ENCODE assay signal across 26 cellular contexts in genomic region chr1:116923421-116923820, GRCh38. TPM values are rescaled to one million over a fixed set of nuclear protein-coding genes. Genes with fewer than 3 reads are reported as not detected.
DNase-seq lines count a peak whose midpoint lies in the region; ATAC-seq and TF ChIP-seq lines count a peak whose summit lies in the region.
"Had no signal": no experiment of that assay in that cellular context is flagged by ENCODE, and none has a peak within 500 bp of the region (broad histone marks: within the 10 kb centered on the region; RNA-seq: fewer than 3 reads in every experiment).

No MANE protein-coding gene starts in this region.

- H2AFZ ChIP-seq in ACC112 (ENCODE audit: low read length, unreplicated experiment), result no peak overlapping the region

- peaks cover 54% of the 10 kb centered on the region for H3K4me1 ChIP-seq in ACC112 (ENCODE audit: control insufficient read depth, insufficient read depth, low read length, unreplicated experiment)
- H3K4me1 ChIP-seq in foreskin keratinocyte, result peaks cover 60% of the 10 kb centered on the region
- H3K4me1 ChIP-seq: breast epithelium had no signal

- TF ChIP-seq CTCF in chondrocyte (IDR thresholded peaks at IDR 0.05), result no peak
- TF ChIP-seq CTCF in foreskin keratinocyte (conservative IDR thresholded peaks at IDR 0.05), result no peak

- H3K9me3 Mint-ChIP-seq in chondrocyte (ENCODE audit: low read depth), result no peaks in the 10 kb centered on the region
- no peaks in the 10 kb centered on the region for H3K9me3 Mint-ChIP-seq in stimulated activated naive B cell treated with anti-CD40 and anti-IgM and Interleukin-4, amounts not matched to agents 10 μg/mL and 1 μg/mL and 100 μg/mL, for 72 hours
- H3K9me3 Mint-ChIP-seq: activated B cell treated with CpG ODN at 0.5 μM for 24 hours; activated CD4-positive, alpha-beta memory T cell treated with anti-CD3 and anti-CD28 coated beads for 36 hours; activated naive CD8-positive, alpha-beta T cell treated with anti-CD3 and anti-CD28 coated beads, Interleukin-2, amount 50 U/mL, for 24 hours; dendritic cell treated with granulocyte-macrophage colony-stimulating factor and Interleukin-4, amounts not matched to agents 40 ng/mL and 50 ng/mL, for 4 days; naive B cell; type B pancreatic cell had no signal

- DNase-seq in HT1080 (ENCODE audit: low read depth) (peak; percentile 64), chondrocyte (ENCODE audit: low spot score) (no peak), foreskin keratinocyte (no peak), NCI-H187 treated with DMSO at 0.1 percent for 48 hours (lab: John Stamatoyannopoulos, UW) (no peak)
- DNase-seq in activated effector memory CD4-positive, alpha-beta T cell treated with anti-CD3 and anti-CD28 coated beads, Interleukin-2, amount 50 U/mL, for 16 hours, result no peak
- no peak for DNase-seq in stimulated activated naive B cell treated with anti-CD40 and anti-IgM and Interleukin-4, amounts not matched to agents 10 μg/mL and 1 μg/mL and 100 μg/mL, for 72 hours
- DNase-seq in effector CD8-positive, alpha-beta T cell (lab: John Stamatoyannopoulos, UW), result no peak
- DNase-seq: ACHN; activated B cell treated with CpG ODN at 0.5 μM for 24 hours; activated CD4-positive, alpha-beta memory T cell treated with anti-CD3 and anti-CD28 coated beads for 36 hours; activated naive CD8-positive, alpha-beta T cell treated with anti-CD3 and anti-CD28 coated beads, Interleukin-2, amount 50 U/mL, for 24 hours; C1 segment of cervical spinal cord; Calu3; EL; mesendoderm; naive B cell; NCI-H1105 treated with DMSO at 0.1 percent for 48 hours; right lobe of liver; SK-N-SH; stimulated activated CD4-positive, alpha-beta T cell treated with anti-CD3 and anti-CD28 coated beads, Interleukin-15, amount 100 ng/mL, for 24 hours had no signal

- peaks cover 11% of the 10 kb centered on the region for H3K4me1 Mint-ChIP-seq in chondrocyte (ENCODE audit: low read depth)
- H3K4me1 Mint-ChIP-seq in stimulated activated naive B cell treated with anti-CD40 and anti-IgM and Interleukin-4, amounts not matched to agents 10 μg/mL and 1 μg/mL and 100 μg/mL, for 72 hours, result no peaks in the 10 kb centered on the region
- H3K4me1 Mint-ChIP-seq: activated B cell treated with CpG ODN at 0.5 μM for 24 hours, naive B cell had no signal

- H3K4me3 ChIP-seq in ACC112 (ENCODE audit: low read depth, low read length), result no peak overlapping the region
- H3K4me3 ChIP-seq: breast epithelium, right lobe of liver had no signal

- peak overlapping the region; percentile 41 for H3K27ac Mint-ChIP-seq in chondrocyte (ENCODE audit: unreplicated experiment)
- H3K27ac Mint-ChIP-seq in stimulated activated naive B cell treated with anti-CD40 and anti-IgM and Interleukin-4, amounts not matched to agents 10 μg/mL and 1 μg/mL and 100 μg/mL, for 72 hours, result no peak overlapping the region
- H3K27ac Mint-ChIP-seq: activated B cell treated with CpG ODN at 0.5 μM for 24 hours; activated CD4-positive, alpha-beta memory T cell treated with anti-CD3 and anti-CD28 coated beads for 36 hours; activated naive CD8-positive, alpha-beta T cell treated with anti-CD3 and anti-CD28 coated beads, Interleukin-2, amount 50 U/mL, for 24 hours; dendritic cell treated with granulocyte-macrophage colony-stimulating factor and Interleukin-4, amounts not matched to agents 40 ng/mL and 50 ng/mL, for 4 days; type B pancreatic cell had no signal

- H3K27me3 ChIP-seq in ACC112 (ENCODE audit: insufficient read depth, low read length) (no peaks in the 10 kb centered on the region), foreskin keratinocyte (no peaks in the 10 kb centered on the region)
- H3K27me3 ChIP-seq: breast epithelium, right lobe of liver had no signal

- H3K4me3 Mint-ChIP-seq in chondrocyte (ENCODE audit: unreplicated experiment), result no peak overlapping the region
- no peak overlapping the region for H3K4me3 Mint-ChIP-seq in stimulated activated naive B cell treated with anti-CD40 and anti-IgM and Interleukin-4, amounts not matched to agents 10 μg/mL and 1 μg/mL and 100 μg/mL, for 72 hours
- H3K4me3 Mint-ChIP-seq: activated B cell treated with CpG ODN at 0.5 μM for 24 hours; activated CD4-positive, alpha-beta memory T cell treated with anti-CD3 and anti-CD28 coated beads for 36 hours; activated naive CD8-positive, alpha-beta T cell treated with anti-CD3 and anti-CD28 coated beads, Interleukin-2, amount 50 U/mL, for 24 hours; dendritic cell treated with granulocyte-macrophage colony-stimulating factor and Interleukin-4, amounts not matched to agents 40 ng/mL and 50 ng/mL, for 4 days; naive B cell; type B pancreatic cell had no signal

- no peaks in the 10 kb centered on the region for H3K27me3 Mint-ChIP-seq in chondrocyte (ENCODE audit: low read depth)
- H3K27me3 Mint-ChIP-seq in stimulated activated naive B cell treated with anti-CD40 and anti-IgM and Interleukin-4, amounts not matched to agents 10 μg/mL and 1 μg/mL and 100 μg/mL, for 72 hours, result peaks cover 0 to 6% of the 10 kb centered on the region in 2 donors
- H3K27me3 Mint-ChIP-seq: activated naive CD8-positive, alpha-beta T cell treated with anti-CD3 and anti-CD28 coated beads, Interleukin-2, amount 50 U/mL, for 24 hours; naive B cell; type B pancreatic cell had no signal

- ATAC-seq in foreskin keratinocyte, result peak; percentile 55
- ATAC-seq in stimulated activated naive B cell treated with anti-CD40 and anti-IgM and Interleukin-4, amounts not matched to agents 10 μg/mL and 1 μg/mL and 100 μg/mL, for 72 hours (replicated peaks), result no peak
- ATAC-seq: activated naive CD8-positive, alpha-beta T cell treated with anti-CD3 and anti-CD28 coated beads, Interleukin-2, amount 50 U/mL, for 24 hours; HepG2; Panc1; right lobe of liver had no signal

- H3K79me2 ChIP-seq in ACC112 (ENCODE audit: control insufficient read depth, insufficient read depth, low read length, unreplicated experiment), result peaks cover 14% of the 10 kb centered on the region

- no peaks in the 10 kb centered on the region for H3K36me3 Mint-ChIP-seq in chondrocyte (ENCODE audit: low read depth)
- no peaks in the 10 kb centered on the region for H3K36me3 Mint-ChIP-seq in stimulated activated naive B cell treated with anti-CD40 and anti-IgM and Interleukin-4, amounts not matched to agents 10 μg/mL and 1 μg/mL and 100 μg/mL, for 72 hours
- H3K36me3 Mint-ChIP-seq: activated CD4-positive, alpha-beta memory T cell treated with anti-CD3 and anti-CD28 coated beads for 36 hours; naive B cell had no signal

- H3K36me3 ChIP-seq in ACC112 (ENCODE audit: insufficient read depth, low read length), result no peaks in the 10 kb centered on the region
- H3K36me3 ChIP-seq: breast epithelium, right lobe of liver had no signal

- H3K27ac ChIP-seq in ACC112 (ENCODE audit: low read depth, low read length) (peak overlapping the region; percentile 30; the same call in 1 of the 2 replicates), foreskin keratinocyte (peak overlapping the region; percentile 84)
- H3K27ac ChIP-seq: breast epithelium, right lobe of liver had no signal

RNA-seq across cellular contexts. Expression of gene PTGFRN, which starts 13.7 kb away (rescaled TPM):
- total RNA-seq in HT1080 (2014; rRNA removed; shearing (Covaris generic)), result 48.7 and 54.1 TPM in 2 replicates
- 94.4 and 124 TPM in 2 replicates for polyA plus RNA-seq in HT1080 (2015; cell fraction: cytosol; rRNA removed)
- polyA plus RNA-seq in HT1080 (2015; cell fraction: nucleus; rRNA removed), result 152 and 164 TPM in 2 replicates
- total RNA-seq in chondrocyte (79.7 to 123 TPM (median 117 TPM) in 3 replicates), foreskin keratinocyte (171 and 183 TPM in 2 replicates)
- polyA plus RNA-seq in foreskin keratinocyte, result 147 and 151 TPM in 2 replicates
- total RNA-seq: activated B cell treated with CpG ODN at 0.5 μM for 24 hours had no signal
